ENCODE assay signal across 15 cellular contexts in genomic region chr3:186472466-186473008, GRCh38.
"Had no signal": no experiment of that assay in that cellular context is flagged by ENCODE, and none has a peak within 500 bp of the region (broad histone marks: within the 10 kb centered on the region; RNA-seq: fewer than 3 reads in every experiment).

No MANE protein-coding gene starts in this region.

- H3K9me3 ChIP-seq: lower lobe of right lung, right lobe of liver, transverse colon, vagina had no signal

- H3K4me1 Mint-ChIP-seq: activated CD4-positive, alpha-beta T cell treated with anti-CD3 and anti-CD28 coated beads, Interleukin-2, amount 10 ng/mL, durations not matched to agents 7 days and 5 days had no signal

- H3K36me3 Mint-ChIP-seq: mesothelial cell of epicardium had no signal

- H3K9me3 Mint-ChIP-seq: activated CD4-positive, alpha-beta T cell treated with anti-CD3 and anti-CD28 coated beads, Interleukin-2, amount 10 ng/mL, durations not matched to agents 7 days and 5 days; activated T-helper 1 cell treated with anti-CD3 and anti-CD28 coated beads, Interleukin-12 subunit alpha, Interleukin-12 subunit beta, Interleukin-2, Interleukin-4 antibody, amounts not matched to agents 30 ng/mL and 10 ng/mL and 1 ng/mL, durations not matched to agents 14 hours and 24 hours and 36 hours; mesothelial cell of epicardium; neural crest cell had no signal

- H3K27ac ChIP-seq: epithelial cell of prostate, lower lobe of right lung, right lobe of liver, transverse colon, vagina had no signal

- DNase-seq: activated CD4-positive, alpha-beta T cell treated with anti-CD3 and anti-CD28 coated beads, Interleukin-2, amount 10 ng/mL, durations not matched to agents 7 days and 5 days; activated CD8-positive, alpha-beta memory T cell treated with anti-CD3 and anti-CD28 coated beads for 24 hours; activated naive CD4-positive, alpha-beta T cell treated with Interleukin-2 at 50 U/mL for 16 hours; aorta; dermis blood vessel endothelial cell; left cardiac atrium; lower lobe of right lung; right lobe of liver; stimulated activated naive CD8-positive, alpha-beta T cell treated with anti-CD3 and anti-CD28 coated beads, Interleukin-15, Interleukin-2, amounts not matched to agents 100 U/mL and 50 U/mL, for 24 hours; transverse colon had no signal

- ATAC-seq: left cardiac atrium; lower lobe of right lung; right lobe of liver; stimulated activated naive CD8-positive, alpha-beta T cell treated with anti-CD3 and anti-CD28 coated beads, Interleukin-15, Interleukin-2, amounts not matched to agents 100 U/mL and 50 U/mL, for 24 hours had no signal

- H3K27me3 Mint-ChIP-seq: activated CD4-positive, alpha-beta T cell treated with anti-CD3 and anti-CD28 coated beads, Interleukin-2, amount 10 ng/mL, durations not matched to agents 7 days and 5 days had no signal

- H3K36me3 ChIP-seq: lower lobe of right lung, right lobe of liver, transverse colon, vagina had no signal

- H3K4me1 ChIP-seq: lower lobe of right lung, right lobe of liver, transverse colon, vagina had no signal

- H3K4me3 ChIP-seq: lower lobe of right lung, right lobe of liver, transverse colon, vagina had no signal

- H3K27me3 ChIP-seq: right lobe of liver, transverse colon, vagina had no signal

- H3K27ac Mint-ChIP-seq: activated CD4-positive, alpha-beta T cell treated with anti-CD3 and anti-CD28 coated beads, Interleukin-2, amount 10 ng/mL, durations not matched to agents 7 days and 5 days; activated T-helper 1 cell treated with anti-CD3 and anti-CD28 coated beads, Interleukin-12 subunit alpha, Interleukin-12 subunit beta, Interleukin-2, Interleukin-4 antibody, amounts not matched to agents 30 ng/mL and 10 ng/mL and 1 ng/mL, durations not matched to agents 14 hours and 24 hours and 36 hours; mesothelial cell of epicardium had no signal

- H3K4me3 Mint-ChIP-seq: activated CD4-positive, alpha-beta T cell treated with anti-CD3 and anti-CD28 coated beads, Interleukin-2, amount 10 ng/mL, durations not matched to agents 7 days and 5 days; activated T-helper 1 cell treated with anti-CD3 and anti-CD28 coated beads, Interleukin-12 subunit alpha, Interleukin-12 subunit beta, Interleukin-2, Interleukin-4 antibody, amounts not matched to agents 30 ng/mL and 10 ng/mL and 1 ng/mL, durations not matched to agents 14 hours and 24 hours and 36 hours; mesothelial cell of epicardium; neural crest cell had no signal
